ENCODE assay signal across 13 cellular contexts in genomic region chr2:38301969-38302702, GRCh38.
A peak's percentile ranks its signal among the peaks of the same experiment; 100 is the strongest.
DNase-seq lines count a peak whose midpoint lies in the region; ATAC-seq, FAIRE-seq and TF ChIP-seq lines count a peak whose summit lies in the region.
"Had no signal": no experiment of that assay in that cellular context is flagged by ENCODE, and none has a peak within 500 bp of the region (broad histone marks: within the 10 kb centered on the region; RNA-seq: fewer than 3 reads in every experiment).

No MANE protein-coding gene starts in this region.

- H4K20me1 ChIP-seq in MM.1S (ENCODE audit: insufficient read depth, low read length), result no peaks in the 10 kb centered on the region

- H3K27me3 Mint-ChIP-seq in stimulated activated naive CD8-positive, alpha-beta T cell treated with anti-CD3 and anti-CD28 coated beads, Interleukin-15, amount 100 ng/mL, for 72 hours, result no peaks in the 10 kb centered on the region

- peaks cover 47% of the 10 kb centered on the region for H3K4me1 Mint-ChIP-seq in stimulated activated naive CD8-positive, alpha-beta T cell treated with anti-CD3 and anti-CD28 coated beads, Interleukin-15, amount 100 ng/mL, for 72 hours

- peaks cover 24% of the 10 kb centered on the region for H3K79me2 ChIP-seq in MM.1S (ENCODE audit: low read length)

- H3K27ac ChIP-seq in left ventricle myocardium inferior (replicated peaks), result no peak overlapping the region
- peak overlapping the region; percentile 63; the same call in 1 of the 2 replicates for H3K27ac ChIP-seq in MM.1S (ENCODE audit: low read length)
- H3K27ac ChIP-seq in pancreas, result no peak overlapping the region
- H3K27ac ChIP-seq: prostate gland had no signal

- WGBS in pancreas, 2 donors, result 93 to 98% methylated on average over 3 of the region's 3 CpGs

- H3K4me2 ChIP-seq in MM.1S (ENCODE audit: low read depth, low read length), result peak overlapping the region; percentile 42; the same call in 1 of the 2 replicates

- H3K4me3 ChIP-seq in left ventricle myocardium inferior, result no peak overlapping the region
- H3K4me3 ChIP-seq in MM.1S (ENCODE audit: low read length), result no peak overlapping the region
- H3K4me3 ChIP-seq in fibroblast of mammary gland (ENCODE audit: control insufficient read depth, low read depth, low read length), result no peak overlapping the region
- no peak overlapping the region for H3K4me3 ChIP-seq in pancreas
- H3K4me3 ChIP-seq: prostate gland had no signal

- TF ChIP-seq CTCF in left ventricle myocardium inferior (IDR thresholded peaks at IDR 0.05; ENCODE audit: borderline replicate concordance), result no peak
- no peak for TF ChIP-seq CTCF in MM.1S (IDR thresholded peaks at IDR 0.05; ENCODE audit: low read length)
- no peak for TF ChIP-seq CTCF in fibroblast of mammary gland (conservative IDR thresholded peaks at IDR 0.05; ENCODE audit: control insufficient read depth, insufficient read depth, low read depth, low read length)
- no peak for TF ChIP-seq CTCF in pancreas (IDR thresholded peaks at IDR 0.05)

- no peak for DNase-seq in Right ventricle myocardium inferior (ENCODE audit: missing footprints)
- DNase-seq in left ventricle myocardium inferior, result no peak
- no peak for DNase-seq in MM.1S
- DNase-seq in fibroblast of mammary gland (ENCODE audit: low read depth), result peak; percentile 21
- peak in 1 of 2 donors; percentile 11 for DNase-seq in stimulated activated naive CD8-positive, alpha-beta T cell treated with anti-CD3 and anti-CD28 coated beads, Interleukin-15, amount 100 ng/mL, for 72 hours
- no peak for DNase-seq in SKM-1 treated with dmso at 0.1 percent for 144 hours (lab: John Stamatoyannopoulos, UW; ENCODE audit: unreplicated experiment)
- DNase-seq in OCI-M1 (lab: John Stamatoyannopoulos, UW), result no peak
- DNase-seq in pancreas, result no peak
- DNase-seq: activated CD8-positive, alpha-beta memory T cell treated with anti-CD3 and anti-CD28 coated beads for 24 hours; midbrain; T1000 had no signal

- H2AFZ ChIP-seq in MM.1S (ENCODE audit: low read length), result no peak overlapping the region

- H3K27me3 ChIP-seq in left ventricle myocardium inferior (ENCODE audit: low read depth) (no peaks in the 10 kb centered on the region), MM.1S (replicated peaks; ENCODE audit: insufficient read depth, low read length) (no peaks in the 10 kb centered on the region), pancreas (no peaks in the 10 kb centered on the region)

- ATAC-seq in Right ventricle myocardium inferior (peak; percentile 26), pancreas (no peak)
- ATAC-seq in stimulated activated naive CD8-positive, alpha-beta T cell treated with anti-CD3 and anti-CD28 coated beads, Interleukin-15, amount 100 ng/mL, for 72 hours, result peak; percentile 71

- H3K9me3 ChIP-seq in left ventricle myocardium inferior (replicated peaks), result no peaks in the 10 kb centered on the region
- H3K9me3 ChIP-seq in MM.1S (replicated peaks; ENCODE audit: insufficient read depth, low read length), result no peaks in the 10 kb centered on the region
- H3K9me3 ChIP-seq in pancreas, result no peaks in the 10 kb centered on the region
- H3K9me3 ChIP-seq: prostate gland had no signal

- peak overlapping the region in 1 of 2 donors; percentile 86 for H3K27ac Mint-ChIP-seq in stimulated activated naive CD8-positive, alpha-beta T cell treated with anti-CD3 and anti-CD28 coated beads, Interleukin-15, amount 100 ng/mL, for 72 hours

- intact Hi-C loops in Right ventricle myocardium inferior (cut with DNase I), result no loop called here
- intact Hi-C loops in left ventricle myocardium inferior (cut with micrococcal nuclease), result no loop called here
- intact Hi-C loops in pancreas (cut with DNase I), result no loop called here

- H3K36me3 ChIP-seq in left ventricle myocardium inferior (peaks cover 33% of the 10 kb centered on the region), MM.1S (replicated peaks; ENCODE audit: insufficient read depth, low read length) (no peaks in the 10 kb centered on the region; the same call in 1 of the 2 replicates), pancreas (peaks cover 3 to 21% (median 4%) of the 10 kb centered on the region in 3 donors)

- H3K4me3 Mint-ChIP-seq in stimulated activated naive CD8-positive, alpha-beta T cell treated with anti-CD3 and anti-CD28 coated beads, Interleukin-15, amount 100 ng/mL, for 72 hours, result no peak overlapping the region

- no peak overlapping the region for H3K9ac ChIP-seq in MM.1S (ENCODE audit: low read length)

- peaks cover 9% of the 10 kb centered on the region; the same call in 1 of the 2 replicates for H3F3A ChIP-seq in MM.1S (ENCODE audit: insufficient read depth, low read length)

- no peaks in the 10 kb centered on the region for H3K9me3 Mint-ChIP-seq in stimulated activated naive CD8-positive, alpha-beta T cell treated with anti-CD3 and anti-CD28 coated beads, Interleukin-15, amount 100 ng/mL, for 72 hours

- no peaks in the 10 kb centered on the region for H3K9me2 ChIP-seq in MM.1S (replicated peaks; ENCODE audit: insufficient read depth, low read length)

- FAIRE-seq in pancreas (lab: Jason Lieb, UNC), result no peak
- FAIRE-seq: colon had no signal

- H3K4me1 ChIP-seq in left ventricle myocardium inferior (peaks cover 11% of the 10 kb centered on the region), MM.1S (ENCODE audit: low read length) (peaks cover 24% of the 10 kb centered on the region), pancreas (no peaks in the 10 kb centered on the region)
- H3K4me1 ChIP-seq: prostate gland had no signal

Comparison
In these comparisons a context has a peak if more than half of its experiments do, and no peak if none do; other contexts are left out.
1. ATAC-seq: peak in Right ventricle myocardium inferior (single experiment) and stimulated activated naive CD8-positive, alpha-beta T cell treated with anti-CD3 and anti-CD28 coated beads, Interleukin-15, amount 100 ng/mL, for 72 hours (single experiment); none in pancreas (0 of 4).